In genomic region chr9:132984202-132985062, GRCh38 we compare ENCODE assay signal across 23 cellular contexts. TPM values are rescaled to one million over a fixed set of nuclear protein-coding genes. Genes with fewer than 3 reads are reported as not detected.
"Had no signal": no experiment of that assay in that cellular context is flagged by ENCODE, and none has a peak within 500 bp of the region (broad histone marks: within the 10 kb centered on the region; RNA-seq: fewer than 3 reads in every experiment).

No MANE protein-coding gene starts in this region.

- H3K36me3 ChIP-seq: cardiac muscle cell, esophagus squamous epithelium, prostate gland, right atrium auricular region, suprapubic skin had no signal

- H3K4me1 ChIP-seq: prostate gland had no signal

- H3K36me3 Mint-ChIP-seq: activated naive CD8-positive, alpha-beta T cell treated with anti-CD3 and anti-CD28 coated beads for 36 hours; memory B cell; WTC11 had no signal

- H3K27ac ChIP-seq: cardiac muscle cell, esophagus squamous epithelium, prostate gland, right atrium auricular region, suprapubic skin had no signal

- H3K4me3 ChIP-seq: cardiac muscle cell, esophagus squamous epithelium, prostate gland, right atrium auricular region, suprapubic skin had no signal

- H3K9me3 Mint-ChIP-seq: activated naive CD8-positive, alpha-beta T cell treated with anti-CD3 and anti-CD28 coated beads for 36 hours; activated T-helper 1 cell treated with anti-CD3 and anti-CD28 coated beads, Interleukin-12 subunit alpha, Interleukin-12 subunit beta, Interleukin-2, Interleukin-4 antibody, amounts not matched to agents 30 ng/mL and 10 ng/mL and 1 ng/mL, durations not matched to agents 14 hours and 24 hours and 36 hours; memory B cell; neural crest cell; stimulated activated naive CD8-positive, alpha-beta T cell treated with anti-CD3 and anti-CD28 coated beads, Interleukin-15, amount 100 ng/mL, for 72 hours; T-helper 1 cell treated with Interleukin-12 subunit alpha and Interleukin-12 subunit beta and Interleukin-4 antibody, amounts not matched to agents 30 μg/mL and 1 μg/mL, for 36 hours; WTC11 had no signal

- ATAC-seq: activated CD4-positive, alpha-beta T cell treated with anti-CD3 and anti-CD28 coated beads for 36 hours; stimulated activated naive CD8-positive, alpha-beta T cell treated with anti-CD3 and anti-CD28 coated beads, Interleukin-15, amount 100 ng/mL, for 72 hours; WTC11 had no signal

- H3K9me3 ChIP-seq: esophagus squamous epithelium, prostate gland, right atrium auricular region, suprapubic skin had no signal

- DNase-seq: activated CD4-positive, alpha-beta T cell treated with anti-CD3 and anti-CD28 coated beads for 36 hours; activated CD4-positive, alpha-beta T cell treated with anti-CD3 and anti-CD28 coated beads, Interleukin-2, amount 50 U/mL, for 48 hours; activated naive CD8-positive, alpha-beta T cell treated with anti-CD3 and anti-CD28 coated beads for 36 hours; activated T-cell treated with anti-CD3 and anti-CD28 coated beads for 4 hours; amniotic stem cell; dermis blood vessel endothelial cell; effector memory CD4-positive, alpha-beta T cell; esophagus squamous epithelium; left ventricle myocardium superior; stimulated activated naive CD8-positive, alpha-beta T cell treated with anti-CD3 and anti-CD28 coated beads, Interleukin-15, amount 100 ng/mL, for 72 hours; trophoblast cell had no signal

- H3K4me1 Mint-ChIP-seq: activated CD4-positive, alpha-beta T cell treated with anti-CD3 and anti-CD28 coated beads for 36 hours; activated naive CD8-positive, alpha-beta T cell treated with anti-CD3 and anti-CD28 coated beads for 36 hours; neural crest cell had no signal

- H3K27ac Mint-ChIP-seq: activated CD4-positive, alpha-beta T cell treated with anti-CD3 and anti-CD28 coated beads for 36 hours; activated naive CD8-positive, alpha-beta T cell treated with anti-CD3 and anti-CD28 coated beads for 36 hours; activated T-helper 1 cell treated with anti-CD3 and anti-CD28 coated beads, Interleukin-12 subunit alpha, Interleukin-12 subunit beta, Interleukin-2, Interleukin-4 antibody, amounts not matched to agents 30 ng/mL and 10 ng/mL and 1 ng/mL, durations not matched to agents 14 hours and 24 hours and 36 hours; memory B cell; stimulated activated naive CD8-positive, alpha-beta T cell treated with anti-CD3 and anti-CD28 coated beads, Interleukin-15, amount 100 ng/mL, for 72 hours; T-helper 1 cell treated with Interleukin-12 subunit alpha and Interleukin-12 subunit beta and Interleukin-4 antibody, amounts not matched to agents 30 μg/mL and 1 μg/mL, for 36 hours; WTC11 had no signal

- H3K4me3 Mint-ChIP-seq: activated CD4-positive, alpha-beta T cell treated with anti-CD3 and anti-CD28 coated beads for 36 hours; activated naive CD8-positive, alpha-beta T cell treated with anti-CD3 and anti-CD28 coated beads for 36 hours; activated T-helper 1 cell treated with anti-CD3 and anti-CD28 coated beads, Interleukin-12 subunit alpha, Interleukin-12 subunit beta, Interleukin-2, Interleukin-4 antibody, amounts not matched to agents 30 ng/mL and 10 ng/mL and 1 ng/mL, durations not matched to agents 14 hours and 24 hours and 36 hours; memory B cell; neural crest cell; stimulated activated naive CD8-positive, alpha-beta T cell treated with anti-CD3 and anti-CD28 coated beads, Interleukin-15, amount 100 ng/mL, for 72 hours; T-helper 1 cell treated with Interleukin-12 subunit alpha and Interleukin-12 subunit beta and Interleukin-4 antibody, amounts not matched to agents 30 μg/mL and 1 μg/mL, for 36 hours; WTC11 had no signal

RNA-seq across cellular contexts. Expression of gene GFI1B, which starts 5.9 kb away (rescaled TPM):
- total RNA-seq: activated naive CD8-positive, alpha-beta T cell treated with anti-CD3 and anti-CD28 coated beads for 36 hours; activated T-helper 1 cell treated with anti-CD3 and anti-CD28 coated beads, Interleukin-12 subunit alpha, Interleukin-12 subunit beta, Interleukin-2, Interleukin-4 antibody, amounts not matched to agents 30 ng/mL and 10 ng/mL and 1 ng/mL, durations not matched to agents 14 hours and 24 hours and 36 hours; chondrocyte; dermis blood vessel endothelial cell; endothelial cell of umbilical vein; neural crest cell; osteocyte; suprapubic skin had no signal
